In genomic region chr13:33184131-33184485, GRCh38 we compare ENCODE assay signal across 25 cellular contexts.
DNase-seq lines count a peak whose midpoint lies in the region; ATAC-seq, FAIRE-seq and TF ChIP-seq lines count a peak whose summit lies in the region.
"Had no signal": no experiment of that assay in that cellular context is flagged by ENCODE, and none has a peak within 500 bp of the region (broad histone marks: within the 10 kb centered on the region; RNA-seq: fewer than 3 reads in every experiment).

No MANE protein-coding gene starts in this region.

- H3K27me3 ChIP-seq in left ventricle myocardium inferior (ENCODE audit: low read depth) (no peaks in the 10 kb centered on the region), pancreas (no peaks in the 10 kb centered on the region)
- H3K27me3 ChIP-seq: ascending aorta, gastrocnemius medialis, ovary had no signal

- no peak overlapping the region for H3K4me3 ChIP-seq in left ventricle myocardium inferior
- H3K4me3 ChIP-seq in pancreas = no peak overlapping the region
- H3K4me3 ChIP-seq: A549, ascending aorta, gastrocnemius medialis, ovary had no signal

- H3K27ac ChIP-seq in left ventricle myocardium inferior (replicated peaks) (peak overlapping the region; percentile 14), pancreas (peak overlapping the region in 1 of 4 donors; percentile 77)
- H3K27ac ChIP-seq: A549, ovary had no signal

- no peak for FAIRE-seq in pancreas (lab: Jason Lieb, UNC)
- FAIRE-seq: A549, D721Med, H1, TTC549 had no signal

- intact Hi-C loops in left ventricle myocardium inferior (cut with micrococcal nuclease) (no loop called here), left cardiac atrium (cut with DNase I) (no loop called here), pancreas (cut with DNase I) (no loop called here)

- no peak for DNase-seq in left ventricle myocardium inferior
- no peak for DNase-seq in left cardiac atrium
- peak; percentile 39 for DNase-seq in myocyte (ENCODE audit: low read depth)
- DNase-seq in DMS 273 (lab: John Stamatoyannopoulos, UW; ENCODE audit: unreplicated experiment) = no peak
- DNase-seq in superior temporal gyrus (ENCODE audit: extremely low spot score) = no peak
- no peak for DNase-seq in inferior parietal cortex (ENCODE audit: extremely low spot score)
- DNase-seq in pancreas = no peak
- DNase-seq: activated CD4-positive, alpha-beta T cell treated with anti-CD3 and anti-CD28 coated beads for 48 hours; activated CD8-positive, alpha-beta memory T cell treated with anti-CD3 and anti-CD28 coated beads, Interleukin-2, amount 50 U/mL, for 48 hours; activated naive CD4-positive, alpha-beta T cell treated with anti-CD3 and anti-CD28 coated beads for 36 hours; C1 segment of cervical spinal cord; gastrocnemius medialis; NCI-H1105; NCI-H2081; NCI-H446 treated with DMSO at 0.1 percent for 48 hours; NK-92 treated with Interleukin-12 subunit alpha and Interleukin-12 subunit beta, amount 100 ng/mL, for 24 hours; ovary; stimulated activated CD4-positive, alpha-beta T cell treated with anti-CD3 and anti-CD28 coated beads, Interleukin-2, amount 100 ng/mL, for 48 hours; stimulated activated naive CD8-positive, alpha-beta T cell treated with anti-CD3 and anti-CD28 coated beads, Interleukin-15, amount 100 ng/mL, for 72 hours had no signal

- no peak overlapping the region for H3K4me3 Mint-ChIP-seq in brain
- H3K4me3 Mint-ChIP-seq: activated naive CD4-positive, alpha-beta T cell treated with anti-CD3 and anti-CD28 coated beads for 36 hours; stimulated activated naive CD8-positive, alpha-beta T cell treated with anti-CD3 and anti-CD28 coated beads, Interleukin-15, amount 100 ng/mL, for 72 hours had no signal

- WGBS in pancreas, 2 donors = 71 to 76% methylated on average over 2 of the region's 2 CpGs

- H3K36me3 Mint-ChIP-seq in brain = no peaks in the 10 kb centered on the region

- H3K27me3 Mint-ChIP-seq in brain = peaks cover 3% of the 10 kb centered on the region

- H3K36me3 ChIP-seq in left ventricle myocardium inferior (peaks cover 5% of the 10 kb centered on the region), pancreas (no peaks in the 10 kb centered on the region)
- H3K36me3 ChIP-seq: ascending aorta, gastrocnemius medialis, ovary had no signal

- no peak for ATAC-seq in left cardiac atrium
- ATAC-seq in pancreas = no peak
- ATAC-seq: A549; gastrocnemius medialis; stimulated activated naive CD8-positive, alpha-beta T cell treated with anti-CD3 and anti-CD28 coated beads, Interleukin-15, amount 100 ng/mL, for 72 hours had no signal

- no peaks in the 10 kb centered on the region for H3K9me3 ChIP-seq in left ventricle myocardium inferior (replicated peaks)
- H3K9me3 ChIP-seq in pancreas = no peaks in the 10 kb centered on the region
- H3K9me3 ChIP-seq: A549, ascending aorta, gastrocnemius medialis, ovary had no signal

- H3K9me3 Mint-ChIP-seq in brain = peaks cover 0 to 2% (median 0%) of the 10 kb centered on the region in 5 experiments
- H3K9me3 Mint-ChIP-seq: activated naive CD4-positive, alpha-beta T cell treated with anti-CD3 and anti-CD28 coated beads for 36 hours; stimulated activated naive CD8-positive, alpha-beta T cell treated with anti-CD3 and anti-CD28 coated beads, Interleukin-15, amount 100 ng/mL, for 72 hours had no signal

- H3K4me1 ChIP-seq in left ventricle myocardium inferior (peaks cover 99% of the 10 kb centered on the region), pancreas (peaks cover 26 to 43% (median 43%) of the 10 kb centered on the region in 3 donors)
- H3K4me1 ChIP-seq: A549 had no signal

- peak overlapping the region in 4 of 5 experiments; percentile 7 to 25 (median 10) for H3K27ac Mint-ChIP-seq in brain
- H3K27ac Mint-ChIP-seq: activated naive CD4-positive, alpha-beta T cell treated with anti-CD3 and anti-CD28 coated beads for 36 hours; stimulated activated naive CD8-positive, alpha-beta T cell treated with anti-CD3 and anti-CD28 coated beads, Interleukin-15, amount 100 ng/mL, for 72 hours had no signal

- peaks cover 72% of the 10 kb centered on the region for H3K4me1 Mint-ChIP-seq in brain

- TF ChIP-seq CTCF in left ventricle myocardium inferior (IDR thresholded peaks at IDR 0.05; ENCODE audit: borderline replicate concordance) (no peak), brain (conservative IDR thresholded peaks at IDR 0.05) (no peak), pancreas (IDR thresholded peaks at IDR 0.05) (no peak)
